18 cellular contexts compared by ENCODE assay signal in genomic region chr19:35633727-35634440, GRCh38. TPM values are rescaled to one million over a fixed set of nuclear protein-coding genes. Genes with fewer than 3 reads are reported as not detected.
DNase-seq lines count a peak whose midpoint lies in the region; ATAC-seq, FAIRE-seq and TF ChIP-seq lines count a peak whose summit lies in the region.
"Had no signal": no experiment of that assay in that cellular context is flagged by ENCODE, and none has a peak within 500 bp of the region (broad histone marks: within the 10 kb centered on the region; RNA-seq: fewer than 3 reads in every experiment).

No MANE protein-coding gene starts in this region.

- 92% methylated on average over 24 of the region's 29 CpGs for WGBS in K562 (ENCODE audit: insufficient coverage, low coverage, missing lambda C conversion rate)

- FAIRE-seq in K562 (lab: Jason Lieb, UNC), result no peak
- FAIRE-seq: A549, H54 had no signal

- no peak for TF ChIP-seq POLR2A in K562 (conservative IDR thresholded peaks at IDR 0.05)

- peaks cover 30% of the 10 kb centered on the region for H3K36me3 Mint-ChIP-seq in activated naive CD4-positive, alpha-beta T cell treated with anti-CD3 and anti-CD28 coated beads for 36 hours (ENCODE audit: low read depth)
- peaks cover 22 to 44% of the 10 kb centered on the region in 2 donors for H3K36me3 Mint-ChIP-seq in activated naive CD4-positive, alpha-beta T cell treated with anti-CD3 and anti-CD28 coated beads, Interleukin-2, amount 50 U/mL, for 72 hours
- H3K36me3 Mint-ChIP-seq in stimulated activated memory B cell treated with anti-CD40 and anti-IgM and Interleukin-4, amounts not matched to agents 10 μg/mL and 1 μg/mL and 100 μg/mL, for 72 hours, result peaks cover 77% of the 10 kb centered on the region

- DNase-seq in activated naive CD4-positive, alpha-beta T cell treated with anti-CD3 and anti-CD28 coated beads for 36 hours, result no peak
- no peak for DNase-seq in activated naive CD4-positive, alpha-beta T cell treated with anti-CD3 and anti-CD28 coated beads, Interleukin-2, amount 50 U/mL, for 72 hours (ENCODE audit: low spot score in 2 of 2)
- DNase-seq in K562 (ENCODE audit: extremely low read depth in 1 of 4, low spot score in 3 of 4), result no peak
- no peak for DNase-seq in NCI-H187 (lab: John Stamatoyannopoulos, UW)
- DNase-seq: CD4-positive, alpha-beta memory T cell; DMS153; DMS79; GDM1 had no signal

- H3K27me3 ChIP-seq in K562 (ENCODE audit: control insufficient read depth in 2 of 2, insufficient read depth in 2 of 2, low read length in 2 of 2), result no peaks in the 10 kb centered on the region
- H3K27me3 ChIP-seq: BLaER1 had no signal

- H3K79me2 ChIP-seq in K562 (ENCODE audit: control insufficient read depth, insufficient read depth, low read length), result peaks cover 10% of the 10 kb centered on the region

- H3K4me2 ChIP-seq in K562 (ENCODE audit: insufficient read depth, low read length), result no peak overlapping the region
- H3K4me2 ChIP-seq: A549, BLaER1, GM23338 had no signal

- H3K27me3 Mint-ChIP-seq in activated naive CD4-positive, alpha-beta T cell treated with anti-CD3 and anti-CD28 coated beads for 36 hours (ENCODE audit: low read depth), result no peaks in the 10 kb centered on the region
- no peaks in the 10 kb centered on the region for H3K27me3 Mint-ChIP-seq in stimulated activated memory B cell treated with anti-CD40 and anti-IgM and Interleukin-4, amounts not matched to agents 10 μg/mL and 1 μg/mL and 100 μg/mL, for 72 hours

- in situ Hi-C loops in K562 (cut with MboI), result no loop called here

- POLR2A ChIA-PET in K562 (lab: Yijun Ruan, JAX), result interaction anchor here (0.7 to 1.1 kb wide), 2 partner anchors 10 to 76 kb away, joined by 3 read pairs; no protein-coding TSS in a partner anchor

- ATAC-seq in activated naive CD4-positive, alpha-beta T cell treated with anti-CD3 and anti-CD28 coated beads, Interleukin-2, amount 50 U/mL, for 72 hours, result no peak
- ATAC-seq in K562, result no peak
- ATAC-seq in stimulated activated memory B cell treated with anti-CD40 and anti-IgM and Interleukin-4, amounts not matched to agents 10 μg/mL and 1 μg/mL and 100 μg/mL, for 72 hours, result no peak
- ATAC-seq: A549, GM23338, HCT116 had no signal

- BruUV-seq in K562 (replicated peaks; lab: Mats Ljungman, UMichigan), result no TSS peak

- no peaks in the 10 kb centered on the region for H3K9me3 ChIP-seq in K562 (replicated peaks; ENCODE audit: control insufficient read depth, insufficient read depth, low read depth, low read length)
- H3K9me3 ChIP-seq: A549, BLaER1 had no signal

- CTCF ChIA-PET in activated naive CD4-positive, alpha-beta T cell treated with anti-CD3 and anti-CD28 coated beads for 36 hours (lab: Charles Lee), result no interaction called here
- CTCF ChIA-PET in K562 (lab: Yijun Ruan, JAX; ENCODE audit: low intra/inter-chr PET ratio), result no interaction called here

- no peak overlapping the region for H3K4me3 Mint-ChIP-seq in activated naive CD4-positive, alpha-beta T cell treated with anti-CD3 and anti-CD28 coated beads for 36 hours
- H3K4me3 Mint-ChIP-seq in stimulated activated memory B cell treated with anti-CD40 and anti-IgM and Interleukin-4, amounts not matched to agents 10 μg/mL and 1 μg/mL and 100 μg/mL, for 72 hours, result no peak overlapping the region
- H3K4me3 Mint-ChIP-seq: CD14-positive monocyte, GM23338 had no signal

- peaks cover 81% of the 10 kb centered on the region for H3K36me3 ChIP-seq in K562 (ENCODE audit: control insufficient read depth, insufficient read depth, low read length)

- H3K4me1 Mint-ChIP-seq in activated naive CD4-positive, alpha-beta T cell treated with anti-CD3 and anti-CD28 coated beads for 36 hours (ENCODE audit: low read depth), result peaks cover 10% of the 10 kb centered on the region
- H3K4me1 Mint-ChIP-seq in stimulated activated memory B cell treated with anti-CD40 and anti-IgM and Interleukin-4, amounts not matched to agents 10 μg/mL and 1 μg/mL and 100 μg/mL, for 72 hours, result peaks cover 24% of the 10 kb centered on the region

- H3K4me1 ChIP-seq in K562 (replicated peaks in 1 of 2; ENCODE audit: control insufficient read depth in 2 of 2, insufficient read depth in 2 of 2, low read length in 2 of 2), result peaks cover 4 to 13% of the 10 kb centered on the region in 2 experiments; a peak in 3 of 5 replicates

- no peaks in the 10 kb centered on the region for H4K20me1 ChIP-seq in K562 (replicated peaks; ENCODE audit: control insufficient read depth, insufficient read depth, low read length)
- H4K20me1 ChIP-seq: BLaER1 had no signal

- no peak for TF ChIP-seq CTCF in K562 (IDR thresholded peaks at IDR 0.05 in 2 of 3, conservative IDR thresholded peaks at IDR 0.05 in 1 of 3; ENCODE audit: insufficient read depth in 2 of 3, low read depth in 1 of 3, low read length in 3 of 3)

- no peaks in the 10 kb centered on the region for H3K9me3 Mint-ChIP-seq in activated naive CD4-positive, alpha-beta T cell treated with anti-CD3 and anti-CD28 coated beads for 36 hours
- no peaks in the 10 kb centered on the region for H3K9me3 Mint-ChIP-seq in activated naive CD4-positive, alpha-beta T cell treated with anti-CD3 and anti-CD28 coated beads, Interleukin-2, amount 50 U/mL, for 72 hours
- H3K9me3 Mint-ChIP-seq in stimulated activated memory B cell treated with anti-CD40 and anti-IgM and Interleukin-4, amounts not matched to agents 10 μg/mL and 1 μg/mL and 100 μg/mL, for 72 hours, result no peaks in the 10 kb centered on the region
- H3K9me3 Mint-ChIP-seq: CD14-positive monocyte; CD4-positive, alpha-beta memory T cell; GM23338 had no signal

- intact Hi-C loops in activated naive CD4-positive, alpha-beta T cell treated with anti-CD3 and anti-CD28 coated beads for 36 hours (cut with micrococcal nuclease), result no loop called here
- intact Hi-C loops in K562 (cut with micrococcal nuclease), result no loop called here

- no peak overlapping the region for H3K27ac ChIP-seq in K562 (ENCODE audit: extremely low read depth, low read depth, low read length)
- H3K27ac ChIP-seq: 22Rv1, A549, BLaER1 had no signal

- no peaks in the 10 kb centered on the region for H3K9me1 ChIP-seq in K562 (ENCODE audit: control insufficient read depth, insufficient read depth, low read length)

- peak overlapping the region; percentile 68 for H3K27ac Mint-ChIP-seq in activated naive CD4-positive, alpha-beta T cell treated with anti-CD3 and anti-CD28 coated beads for 36 hours
- no peak overlapping the region for H3K27ac Mint-ChIP-seq in activated naive CD4-positive, alpha-beta T cell treated with anti-CD3 and anti-CD28 coated beads, Interleukin-2, amount 50 U/mL, for 72 hours
- H3K27ac Mint-ChIP-seq in stimulated activated memory B cell treated with anti-CD40 and anti-IgM and Interleukin-4, amounts not matched to agents 10 μg/mL and 1 μg/mL and 100 μg/mL, for 72 hours, result peak overlapping the region; percentile 12
- H3K27ac Mint-ChIP-seq: GM23338 had no signal

- H3K4me3 ChIP-seq in K562, result no peak overlapping the region
- H3K4me3 ChIP-seq: A549, BLaER1, GM23338 had no signal

- TF ChIP-seq RAD21 in K562 (CRISPR knock-in tag; conservative IDR thresholded peaks at IDR 0.05 in 1 of 2, IDR thresholded peaks at IDR 0.05 in 1 of 2), result no peak

- no peak overlapping the region for H2AFZ ChIP-seq in K562 (ENCODE audit: low read depth, low read length)
- H2AFZ ChIP-seq: GM23338 had no signal

- H3K9ac ChIP-seq in K562 (ENCODE audit: insufficient read depth in 1 of 2, low read depth in 2 of 2, low read length in 2 of 2), result peak overlapping the region in 1 of 2 experiments; percentile 50; a peak in 1 of 4 replicates
- H3K9ac ChIP-seq: BLaER1 had no signal

- no peak for TF ChIP-seq EP300 in K562 (IDR thresholded peaks at IDR 0.05; ENCODE audit: low read length)

RNA-seq across cellular contexts. Expression of gene RBM42, which starts 5.0 kb away (rescaled TPM):
- total RNA-seq in activated naive CD4-positive, alpha-beta T cell treated with anti-CD3 and anti-CD28 coated beads for 36 hours, result 10 to 100 TPM; 64.2 to 66.2 TPM
- 10 to 100 TPM; 69.3 to 79.0 TPM for total RNA-seq in activated naive CD4-positive, alpha-beta T cell treated with anti-CD3 and anti-CD28 coated beads, Interleukin-2, amount 50 U/mL, for 72 hours
- total RNA-seq in K562 (2011; cell fraction: chromatin; rRNA removed; ENCODE audit: low replicate concordance), result 12.1 and 19.6 TPM in 2 replicates
- 19.0 and 21.1 TPM in 2 replicates for total RNA-seq in K562 (2011; cell fraction: nucleolus; rRNA removed)
- total RNA-seq in K562 (2011; cell fraction: nucleoplasm; rRNA removed), result 19.6 and 26.1 TPM in 2 replicates
- total RNA-seq in K562 (2014; rRNA removed) (132 and 171 TPM in 2 replicates), K562 (2014; rRNA removed; fragmentation: Illumina TruSeq; extraction: Trizol) (12.7 and 20.7 TPM in 2 replicates), K562 (2015; rRNA removed; fragmentation: Illumina TruSeq; extraction: Trizol) (46.4 and 51.5 TPM in 2 replicates), K562 (2021) (145 and 149 TPM in 2 replicates)
- polyA plus RNA-seq in K562 (2011; rRNA removed) (31.8 and 46.6 TPM in 2 replicates), K562 (2014; fragmentation: Illumina TruSeq; extraction: Trizol) (32.4 and 69.0 TPM in 2 replicates), K562 (2014; fragmentation: Nextera tagmentation; extraction: Ambion mirVana) (1 to 10 TPM; 5.7 to 8.2 TPM), K562 (2014; rRNA removed) (96.7 and 123 TPM in 2 replicates)
- polyA plus RNA-seq in K562 (2011; cell fraction: cytosol; rRNA removed), result 50.1 and 125 TPM in 2 replicates
- polyA plus RNA-seq in K562 (2011; cell fraction: nucleus; rRNA removed), result 21.3 and 28.1 TPM in 2 replicates
- polyA plus RNA-seq in K562 (2012), result 85.2 and 92.8 TPM in 2 replicates
- 13.3 and 15.7 TPM in 2 replicates for polyA minus RNA-seq in K562 (2011; rRNA and poly(A)+ RNA removed)
- polyA minus RNA-seq in K562 (2011; cell fraction: cytosol; rRNA and poly(A)+ RNA removed), result 37.6 and 41.4 TPM in 2 replicates
- 4.6 and 7.0 TPM in 2 replicates for polyA minus RNA-seq in K562 (2011; cell fraction: nucleus; rRNA and poly(A)+ RNA removed)

RNA-seq across cellular contexts. Expression of gene ETV2, which starts 7.7 kb away (rescaled TPM):
- total RNA-seq in activated naive CD4-positive, alpha-beta T cell treated with anti-CD3 and anti-CD28 coated beads for 36 hours, result under 1 TPM; 0.52 to 0.84 TPM
- total RNA-seq in activated naive CD4-positive, alpha-beta T cell treated with anti-CD3 and anti-CD28 coated beads, Interleukin-2, amount 50 U/mL, for 72 hours, result under 1 TPM; 0.62 to 0.77 TPM
- total RNA-seq in K562 (2011; cell fraction: chromatin; rRNA removed; ENCODE audit: low replicate concordance), result 0.97 TPM in 1 of 2 replicates, not detected in the other
- total RNA-seq in K562 (2011; cell fraction: nucleolus; rRNA removed), result 1.3 and 1.7 TPM in 2 replicates
- total RNA-seq in K562 (2011; cell fraction: nucleoplasm; rRNA removed), result 0.73 and 0.76 TPM in 2 replicates
- total RNA-seq in K562 (2014; rRNA removed), result 3.0 and 3.5 TPM in 2 replicates
- total RNA-seq in K562 (2014; rRNA removed; fragmentation: Illumina TruSeq; extraction: Trizol), result 0.11 TPM in 1 of 2 replicates, not detected in the other
- total RNA-seq in K562 (2015; rRNA removed; fragmentation: Illumina TruSeq; extraction: Trizol), result 0.57 and 1.2 TPM in 2 replicates
- total RNA-seq in K562 (2021), result 2.9 and 3.7 TPM in 2 replicates
- polyA plus RNA-seq in K562 (2011; rRNA removed), result 0.22 and 0.33 TPM in 2 replicates
- polyA plus RNA-seq in K562 (2011; cell fraction: cytosol; rRNA removed), result 0.28 and 1.6 TPM in 2 replicates
- 0.42 and 2.4 TPM in 2 replicates for polyA plus RNA-seq in K562 (2011; cell fraction: nucleus; rRNA removed)
- polyA plus RNA-seq in K562 (2012), result 2.7 TPM in 2 replicates
- polyA plus RNA-seq in K562 (2014; fragmentation: Illumina TruSeq; extraction: Trizol), result 0.55 and 2.6 TPM in 2 replicates
- polyA plus RNA-seq in K562 (2014; fragmentation: Nextera tagmentation; extraction: Ambion mirVana), result under 1 TPM; 0.11 to 0.13 TPM
- 2.4 and 2.6 TPM in 2 replicates for polyA plus RNA-seq in K562 (2014; rRNA removed)
- polyA minus RNA-seq in K562 (2011; rRNA and poly(A)+ RNA removed), result 0.14 TPM in 1 of 2 replicates, not detected in the other
- polyA minus RNA-seq in K562 (2011; cell fraction: cytosol; rRNA and poly(A)+ RNA removed), result not detected in 2 replicates
- polyA minus RNA-seq in K562 (2011; cell fraction: nucleus; rRNA and poly(A)+ RNA removed), result 0.94 and 1.1 TPM in 2 replicates
- total RNA-seq: Daoy had no signal

RNA-seq across cellular contexts. Expression of gene COX6B1, which starts 14.2 kb away (rescaled TPM):
- total RNA-seq in activated naive CD4-positive, alpha-beta T cell treated with anti-CD3 and anti-CD28 coated beads for 36 hours, result 100 to 1,000 TPM; 499 to 512 TPM
- 100 to 1,000 TPM; 445 to 472 TPM for total RNA-seq in activated naive CD4-positive, alpha-beta T cell treated with anti-CD3 and anti-CD28 coated beads, Interleukin-2, amount 50 U/mL, for 72 hours
- total RNA-seq in K562 (2011; cell fraction: chromatin; rRNA removed; ENCODE audit: low replicate concordance), result 34.6 and 63.8 TPM in 2 replicates
- 128 and 147 TPM in 2 replicates for total RNA-seq in K562 (2011; cell fraction: nucleolus; rRNA removed)
- total RNA-seq in K562 (2011; cell fraction: nucleoplasm; rRNA removed), result 127 and 158 TPM in 2 replicates
- total RNA-seq in K562 (2014; rRNA removed) (777 and 1,094 TPM in 2 replicates), K562 (2014; rRNA removed; fragmentation: Illumina TruSeq; extraction: Trizol) (1,091 and 1,219 TPM in 2 replicates), K562 (2015; rRNA removed; fragmentation: Illumina TruSeq; extraction: Trizol) (1,062 and 1,116 TPM in 2 replicates), K562 (2021) (826 and 961 TPM in 2 replicates)
- polyA plus RNA-seq in K562 (2011; rRNA removed) (963 and 1,008 TPM in 2 replicates), K562 (2014; fragmentation: Illumina TruSeq; extraction: Trizol) (1,441 and 1,704 TPM in 2 replicates), K562 (2014; fragmentation: Nextera tagmentation; extraction: Ambion mirVana) (1,000 to 10,000 TPM; 2,325 to 2,393 TPM), K562 (2014; rRNA removed) (1,426 and 1,451 TPM in 2 replicates)
- polyA plus RNA-seq in K562 (2011; cell fraction: cytosol; rRNA removed), result 1,680 and 1,786 TPM in 2 replicates
- polyA plus RNA-seq in K562 (2011; cell fraction: nucleus; rRNA removed), result 429 and 540 TPM in 2 replicates
- 1,082 and 1,282 TPM in 2 replicates for polyA plus RNA-seq in K562 (2012)
- polyA minus RNA-seq in K562 (2011; rRNA and poly(A)+ RNA removed), result 681 and 736 TPM in 2 replicates
- 247 and 280 TPM in 2 replicates for polyA minus RNA-seq in K562 (2011; cell fraction: cytosol; rRNA and poly(A)+ RNA removed)
- polyA minus RNA-seq in K562 (2011; cell fraction: nucleus; rRNA and poly(A)+ RNA removed), result 57.8 and 131 TPM in 2 replicates

RNA-seq across cellular contexts. Expression of gene HAUS5, which starts 21.3 kb away (rescaled TPM):
- 10 to 100 TPM; 40.4 to 42.5 TPM for total RNA-seq in activated naive CD4-positive, alpha-beta T cell treated with anti-CD3 and anti-CD28 coated beads for 36 hours
- 10 to 100 TPM; 44.2 to 44.5 TPM for total RNA-seq in activated naive CD4-positive, alpha-beta T cell treated with anti-CD3 and anti-CD28 coated beads, Interleukin-2, amount 50 U/mL, for 72 hours
- total RNA-seq in K562 (2011; cell fraction: chromatin; rRNA removed; ENCODE audit: low replicate concordance), result 51.5 and 132 TPM in 2 replicates
- 81.6 and 90.9 TPM in 2 replicates for total RNA-seq in K562 (2011; cell fraction: nucleolus; rRNA removed)
- total RNA-seq in K562 (2011; cell fraction: nucleoplasm; rRNA removed), result 63.4 TPM in 2 replicates
- total RNA-seq in K562 (2014; rRNA removed) (34.1 and 42.5 TPM in 2 replicates), K562 (2014; rRNA removed; fragmentation: Illumina TruSeq; extraction: Trizol) (9.0 and 10.9 TPM in 2 replicates), K562 (2015; rRNA removed; fragmentation: Illumina TruSeq; extraction: Trizol) (11.3 and 12.1 TPM in 2 replicates), K562 (2021) (38.1 and 41.3 TPM in 2 replicates)
- polyA plus RNA-seq in K562 (2011; rRNA removed) (14.2 and 19.9 TPM in 2 replicates), K562 (2014; fragmentation: Illumina TruSeq; extraction: Trizol) (14.8 and 20.5 TPM in 2 replicates), K562 (2014; fragmentation: Nextera tagmentation; extraction: Ambion mirVana) (1 to 10 TPM; 3.5 to 4.1 TPM), K562 (2014; rRNA removed) (37.8 and 38.3 TPM in 2 replicates)
- polyA plus RNA-seq in K562 (2011; cell fraction: cytosol; rRNA removed), result 12.2 and 17.1 TPM in 2 replicates
- 161 and 209 TPM in 2 replicates for polyA plus RNA-seq in K562 (2011; cell fraction: nucleus; rRNA removed)
- polyA plus RNA-seq in K562 (2012), result 23.5 and 33.1 TPM in 2 replicates
- 3.4 and 5.9 TPM in 2 replicates for polyA minus RNA-seq in K562 (2011; rRNA and poly(A)+ RNA removed)
- polyA minus RNA-seq in K562 (2011; cell fraction: cytosol; rRNA and poly(A)+ RNA removed), result 7.5 and 8.7 TPM in 2 replicates
- polyA minus RNA-seq in K562 (2011; cell fraction: nucleus; rRNA and poly(A)+ RNA removed), result 20.7 and 21.9 TPM in 2 replicates

RNA-seq across cellular contexts. Expression of gene UPK1A, which starts 32.4 kb away (rescaled TPM):
- total RNA-seq in activated naive CD4-positive, alpha-beta T cell treated with anti-CD3 and anti-CD28 coated beads for 36 hours, result under 1 TPM in 1 of 2 experiments, not detected in 1; 0.21 TPM
- total RNA-seq in activated naive CD4-positive, alpha-beta T cell treated with anti-CD3 and anti-CD28 coated beads, Interleukin-2, amount 50 U/mL, for 72 hours, result 1 to 10 TPM in 1 of 2 donors, not detected in 1; 4.4 TPM
- not detected in 2 replicates for total RNA-seq in K562 (2011; cell fraction: chromatin; rRNA removed; ENCODE audit: low replicate concordance)
- total RNA-seq in K562 (2011; cell fraction: nucleolus; rRNA removed), result 0.33 TPM in 1 of 2 replicates, not detected in the other
- total RNA-seq in K562 (2011; cell fraction: nucleoplasm; rRNA removed), result not detected in 2 replicates
- total RNA-seq in K562 (2014; rRNA removed) (not detected in 2 replicates), K562 (2014; rRNA removed; fragmentation: Illumina TruSeq; extraction: Trizol) (not detected in 2 replicates), K562 (2015; rRNA removed; fragmentation: Illumina TruSeq; extraction: Trizol) (not detected in 2 replicates), K562 (2021) (not detected in 2 replicates)
- polyA plus RNA-seq in K562 (2011; rRNA removed) (0.06 TPM in 1 of 2 replicates, not detected in the other), K562 (2014; fragmentation: Illumina TruSeq; extraction: Trizol) (not detected in 2 replicates), K562 (2014; fragmentation: Nextera tagmentation; extraction: Ambion mirVana) (under 1 TPM in 1 of 2 experiments, not detected in 1; 0.13 TPM), K562 (2014; rRNA removed) (not detected in 2 replicates)
- not detected in 2 replicates for polyA plus RNA-seq in K562 (2011; cell fraction: cytosol; rRNA removed)
- polyA plus RNA-seq in K562 (2011; cell fraction: nucleus; rRNA removed), result 0.10 TPM in 1 of 2 replicates, not detected in the other
- polyA plus RNA-seq in K562 (2012), result 0.08 TPM in 1 of 2 replicates, not detected in the other
- polyA minus RNA-seq in K562 (2011; rRNA and poly(A)+ RNA removed), result not detected in 2 replicates
- polyA minus RNA-seq in K562 (2011; cell fraction: cytosol; rRNA and poly(A)+ RNA removed), result not detected in 2 replicates
- not detected in 2 replicates for polyA minus RNA-seq in K562 (2011; cell fraction: nucleus; rRNA and poly(A)+ RNA removed)
- total RNA-seq: Daoy had no signal
- polyA plus RNA-seq: AG04450; CD14-positive monocyte; CD4-positive, alpha-beta memory T cell had no signal

Comparison
In these comparisons a context has a peak if more than half of its experiments do, and no peak if none do; other contexts are left out.
1. H3K27ac Mint-ChIP-seq: peak in activated naive CD4-positive, alpha-beta T cell treated with anti-CD3 and anti-CD28 coated beads for 36 hours (single experiment) and stimulated activated memory B cell treated with anti-CD40 and anti-IgM and Interleukin-4, amounts not matched to agents 10 μg/mL and 1 μg/mL and 100 μg/mL, for 72 hours (single experiment); none in activated naive CD4-positive, alpha-beta T cell treated with anti-CD3 and anti-CD28 coated beads, Interleukin-2, amount 50 U/mL, for 72 hours (0 of 2).